Comparison of ENCODE assay signal across 23 cellular contexts in genomic region chr2:128519517-128520215, GRCh38.
"Had no signal": no experiment of that assay in that cellular context is flagged by ENCODE, and none has a peak within 500 bp of the region (broad histone marks: within the 10 kb centered on the region; RNA-seq: fewer than 3 reads in every experiment).

No MANE protein-coding gene starts in this region.

- H3K9me3 ChIP-seq: left lung, right lobe of liver, thoracic aorta, upper lobe of left lung had no signal

- H3K79me2 ChIP-seq: parathyroid adenoma had no signal

- FAIRE-seq: keratinocyte had no signal

- H3K27me3 ChIP-seq: left lung, right lobe of liver, upper lobe of left lung had no signal

- H3K27ac Mint-ChIP-seq: activated naive CD4-positive, alpha-beta T cell treated with anti-CD3 and anti-CD28 coated beads for 36 hours; activated naive CD8-positive, alpha-beta T cell treated with anti-CD3 and anti-CD28 coated beads, Interleukin-2, amount 10 ng/mL, durations not matched to agents 7 days and 5 days; activated T-cell treated with anti-CD3 and anti-CD28 coated beads, Interleukin-2, amount 50 U/mL, for 72 hours; nephron; stimulated activated memory B cell treated with anti-CD40 and anti-IgM and Interleukin-4, amounts not matched to agents 10 μg/mL and 1 μg/mL and 100 μg/mL, for 72 hours had no signal

- H3K27ac ChIP-seq: coronary artery, left lung, parathyroid adenoma, right lobe of liver, skin epidermis, thoracic aorta, upper lobe of left lung, VCaP had no signal

- H3K36me3 ChIP-seq: left lung, right lobe of liver, thoracic aorta, upper lobe of left lung had no signal

- H3K4me3 Mint-ChIP-seq: activated naive CD4-positive, alpha-beta T cell treated with anti-CD3 and anti-CD28 coated beads for 36 hours; activated naive CD8-positive, alpha-beta T cell treated with anti-CD3 and anti-CD28 coated beads, Interleukin-2, amount 10 ng/mL, durations not matched to agents 7 days and 5 days; activated T-cell treated with anti-CD3 and anti-CD28 coated beads, Interleukin-2, amount 50 U/mL, for 72 hours; nephron; stimulated activated memory B cell treated with anti-CD40 and anti-IgM and Interleukin-4, amounts not matched to agents 10 μg/mL and 1 μg/mL and 100 μg/mL, for 72 hours had no signal

- H3K9me3 Mint-ChIP-seq: activated naive CD4-positive, alpha-beta T cell treated with anti-CD3 and anti-CD28 coated beads for 36 hours; activated naive CD8-positive, alpha-beta T cell treated with anti-CD3 and anti-CD28 coated beads, Interleukin-2, amount 10 ng/mL, durations not matched to agents 7 days and 5 days; activated T-cell treated with anti-CD3 and anti-CD28 coated beads, Interleukin-2, amount 50 U/mL, for 72 hours had no signal

- DNase-seq: activated CD4-positive, alpha-beta T cell treated with anti-CD3 and anti-CD28 coated beads, Interleukin-2, amount 50 U/mL, for 4 hours; activated CD4-positive, CD25-positive, alpha-beta regulatory T cell treated with anti-CD3 and anti-CD28 coated beads, Interleukin-2, amount 50 U/mL, for 72 hours; activated CD8-positive, alpha-beta memory T cell treated with anti-CD3 and anti-CD28 coated beads for 24 hours; activated CD8-positive, alpha-beta memory T cell treated with anti-CD3 and anti-CD28 coated beads, Interleukin-2, amount 50 U/mL, for 4 hours; activated effector memory CD4-positive, alpha-beta T cell treated with Interleukin-2 at 50 U/mL for 16 hours; activated naive CD4-positive, alpha-beta T cell treated with anti-CD3 and anti-CD28 coated beads for 36 hours; activated naive CD8-positive, alpha-beta T cell treated with anti-CD3 and anti-CD28 coated beads, Interleukin-2, amount 10 ng/mL, durations not matched to agents 7 days and 5 days; amygdala; cerebellar nuclear complex; left lung; nucleus accumbens; right lobe of liver; stimulated activated CD4-positive, alpha-beta T cell treated with anti-CD3 and anti-CD28 coated beads, Interleukin-2, amount 100 ng/mL, for 24 hours had no signal

- H3K4me1 Mint-ChIP-seq: activated naive CD8-positive, alpha-beta T cell treated with anti-CD3 and anti-CD28 coated beads, Interleukin-2, amount 10 ng/mL, durations not matched to agents 7 days and 5 days; nephron had no signal

- H3K36me3 Mint-ChIP-seq: activated naive CD8-positive, alpha-beta T cell treated with anti-CD3 and anti-CD28 coated beads, Interleukin-2, amount 10 ng/mL, durations not matched to agents 7 days and 5 days had no signal

- H3K9ac ChIP-seq: parathyroid adenoma had no signal

- H3K4me1 ChIP-seq: parathyroid adenoma, right lobe of liver, upper lobe of left lung had no signal

- H3K4me3 ChIP-seq: coronary artery, left lung, right lobe of liver, skin epidermis, thoracic aorta, upper lobe of left lung had no signal

- H2AFZ ChIP-seq: parathyroid adenoma had no signal
